Comparison of ENCODE assay signal across 29 cellular contexts in the genomic region with DNA sequence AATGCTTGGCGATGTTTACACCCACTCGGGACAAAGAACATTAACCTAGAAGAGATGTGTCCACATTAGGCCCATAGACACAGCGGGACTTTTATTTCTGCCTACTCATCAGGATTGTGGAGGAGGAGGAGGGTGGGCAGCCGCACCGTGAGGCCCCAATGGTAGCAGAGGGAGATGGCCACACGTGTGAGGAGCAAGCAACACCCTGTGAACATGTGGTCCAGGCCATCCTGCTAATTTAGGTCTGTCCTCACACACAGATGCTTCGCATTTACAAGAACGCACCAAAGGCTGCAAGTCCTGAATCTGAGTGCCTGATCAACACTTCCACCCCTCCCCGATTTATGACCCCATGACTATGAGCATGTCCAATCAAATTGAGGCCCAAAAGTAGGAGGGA.
"Had no signal": no experiment of that assay in that cellular context is flagged by ENCODE, and none has a peak within 500 bp of the region (broad histone marks: within the 10 kb centered on the region; RNA-seq: fewer than 3 reads in every experiment).

No MANE protein-coding gene starts in this region.

- H3K36me3 ChIP-seq: stomach, suprapubic skin, thoracic aorta, thyroid gland, tibial artery, tibial nerve, transverse colon, upper lobe of left lung, upper lobe of right lung, uterus, vagina had no signal

- H3K4me1 ChIP-seq: stomach, testis, tibial artery, tibial nerve, transverse colon, upper lobe of left lung, upper lobe of right lung, uterus, vagina had no signal

- ATAC-seq: stimulated activated effector memory CD8-positive, alpha-beta T cell treated with anti-CD3 and anti-CD28 coated beads, Interleukin-12 subunit alpha, Interleukin-12 subunit beta, amount 100 ng/mL, for 72 hours; stimulated activated memory B cell treated with anti-CD40 and anti-IgM and Interleukin-4, amounts not matched to agents 10 μg/mL and 1 μg/mL and 100 μg/mL, for 72 hours; stimulated activated naive B cell treated with anti-CD40 and anti-IgM and Interleukin-4, amounts not matched to agents 10 μg/mL and 1 μg/mL and 100 μg/mL, for 72 hours; stimulated activated naive CD8-positive, alpha-beta T cell treated with anti-CD3 and anti-CD28 coated beads, Interleukin-15, amount 100 ng/mL, for 72 hours; stimulated activated naive CD8-positive, alpha-beta T cell treated with anti-CD3 and anti-CD28 coated beads, Interleukin-15, Interleukin-2, amounts not matched to agents 100 U/mL and 50 U/mL, for 24 hours; upper lobe of right lung had no signal

- DNase-seq: stimulated activated CD4-positive, alpha-beta T cell treated with anti-CD3 and anti-CD28 coated beads, Interleukin-2, amount 100 ng/mL, for 48 hours; stimulated activated CD4-positive, alpha-beta T cell treated with anti-CD3 and anti-CD28 coated beads, Interleukin-4, amount 100 ng/mL, for 1 hour; stimulated activated CD4-positive, alpha-beta T cell treated with anti-CD3 and anti-CD28 coated beads, Interleukin-4, amount 100 ng/mL, for 24 hours; stimulated activated CD4-positive, alpha-beta T cell treated with anti-CD3 and anti-CD28 coated beads, Interleukin-4, amount 100 ng/mL, for 4 hours; stimulated activated CD8-positive, alpha-beta memory T cell treated with anti-CD3 and anti-CD28 coated beads, Interleukin-4, amount 100 ng/mL, for 48 hours; stimulated activated naive B cell treated with anti-CD40 and anti-IgM and Interleukin-4, amounts not matched to agents 10 μg/mL and 1 μg/mL and 100 μg/mL, for 72 hours; stimulated activated naive CD4-positive, alpha-beta T cell; stimulated activated naive CD4-positive, alpha-beta T cell treated with Interleukin-2 at 50 U/mL for 16 hours; stimulated activated naive CD8-positive, alpha-beta T cell treated with anti-CD3 and anti-CD28 coated beads, Interleukin-15, amount 100 ng/mL, for 72 hours; stimulated activated naive CD8-positive, alpha-beta T cell treated with anti-CD3 and anti-CD28 coated beads, Interleukin-15, Interleukin-2, amounts not matched to agents 100 U/mL and 50 U/mL, for 24 hours; stomach; substantia nigra; testis; thyroid gland; tibial artery; transverse colon; trophoblast cell; upper lobe of right lung; uterus had no signal

- H3K27ac ChIP-seq: stomach, suprapubic skin, testis, thoracic aorta, thyroid gland, tibial artery, tibial nerve, transverse colon, upper lobe of left lung, upper lobe of right lung, uterus, vagina had no signal

- H3K9me3 Mint-ChIP-seq: type B pancreatic cell had no signal

- H3K9me3 ChIP-seq: suprapubic skin, testis, thoracic aorta, thyroid gland, tibial artery, tibial nerve, upper lobe of left lung, upper lobe of right lung, uterus, vagina had no signal

- H3K4me3 Mint-ChIP-seq: stimulated activated effector memory CD8-positive, alpha-beta T cell treated with anti-CD3 and anti-CD28 coated beads, Interleukin-12 subunit alpha, Interleukin-12 subunit beta, amount 100 ng/mL, for 72 hours; stimulated activated memory B cell treated with anti-CD40 and anti-IgM and Interleukin-4, amounts not matched to agents 10 μg/mL and 1 μg/mL and 100 μg/mL, for 72 hours; stimulated activated naive B cell treated with anti-CD40 and anti-IgM and Interleukin-4, amounts not matched to agents 10 μg/mL and 1 μg/mL and 100 μg/mL, for 72 hours; stimulated activated naive CD8-positive, alpha-beta T cell treated with anti-CD3 and anti-CD28 coated beads, Interleukin-15, amount 100 ng/mL, for 72 hours; stimulated activated naive CD8-positive, alpha-beta T cell treated with anti-CD3 and anti-CD28 coated beads, Interleukin-15, Interleukin-2, amounts not matched to agents 100 ng/mL and 50 ng/mL, for 24 hours; type B pancreatic cell had no signal

- H3K27me3 ChIP-seq: stomach, suprapubic skin, testis, thyroid gland, tibial artery, tibial nerve, transverse colon, upper lobe of left lung, upper lobe of right lung, uterus, vagina had no signal

- H3K4me1 Mint-ChIP-seq: stimulated activated effector memory CD8-positive, alpha-beta T cell treated with anti-CD3 and anti-CD28 coated beads, Interleukin-12 subunit alpha, Interleukin-12 subunit beta, amount 100 ng/mL, for 72 hours; stimulated activated memory B cell treated with anti-CD40 and anti-IgM and Interleukin-4, amounts not matched to agents 10 μg/mL and 1 μg/mL and 100 μg/mL, for 72 hours; stimulated activated naive B cell treated with anti-CD40 and anti-IgM and Interleukin-4, amounts not matched to agents 10 μg/mL and 1 μg/mL and 100 μg/mL, for 72 hours; stimulated activated naive CD8-positive, alpha-beta T cell treated with anti-CD3 and anti-CD28 coated beads, Interleukin-15, amount 100 ng/mL, for 72 hours had no signal

- H3K27ac Mint-ChIP-seq: stimulated activated effector memory CD8-positive, alpha-beta T cell treated with anti-CD3 and anti-CD28 coated beads, Interleukin-12 subunit alpha, Interleukin-12 subunit beta, amount 100 ng/mL, for 72 hours; stimulated activated memory B cell treated with anti-CD40 and anti-IgM and Interleukin-4, amounts not matched to agents 10 μg/mL and 1 μg/mL and 100 μg/mL, for 72 hours; stimulated activated naive B cell treated with anti-CD40 and anti-IgM and Interleukin-4, amounts not matched to agents 10 μg/mL and 1 μg/mL and 100 μg/mL, for 72 hours; stimulated activated naive CD8-positive, alpha-beta T cell treated with anti-CD3 and anti-CD28 coated beads, Interleukin-15, amount 100 ng/mL, for 72 hours; stimulated activated naive CD8-positive, alpha-beta T cell treated with anti-CD3 and anti-CD28 coated beads, Interleukin-15, Interleukin-2, amounts not matched to agents 100 ng/mL and 50 ng/mL, for 24 hours; type B pancreatic cell had no signal

- FAIRE-seq: urothelium cell line had no signal

- H3K27me3 Mint-ChIP-seq: stimulated activated memory B cell treated with anti-CD40 and anti-IgM and Interleukin-4, amounts not matched to agents 10 μg/mL and 1 μg/mL and 100 μg/mL, for 72 hours; stimulated activated naive B cell treated with anti-CD40 and anti-IgM and Interleukin-4, amounts not matched to agents 10 μg/mL and 1 μg/mL and 100 μg/mL, for 72 hours; stimulated activated naive CD8-positive, alpha-beta T cell treated with anti-CD3 and anti-CD28 coated beads, Interleukin-15, amount 100 ng/mL, for 72 hours; stimulated activated naive CD8-positive, alpha-beta T cell treated with anti-CD3 and anti-CD28 coated beads, Interleukin-15, Interleukin-2, amounts not matched to agents 100 ng/mL and 50 ng/mL, for 24 hours had no signal

- H3K4me3 ChIP-seq: stomach, suprapubic skin, testis, thoracic aorta, thyroid gland, tibial artery, tibial nerve, transverse colon, upper lobe of left lung, upper lobe of right lung, uterus, vagina had no signal

- H3K36me3 Mint-ChIP-seq: stimulated activated effector memory CD8-positive, alpha-beta T cell treated with anti-CD3 and anti-CD28 coated beads, Interleukin-12 subunit alpha, Interleukin-12 subunit beta, amount 100 ng/mL, for 72 hours; stimulated activated memory B cell treated with anti-CD40 and anti-IgM and Interleukin-4, amounts not matched to agents 10 μg/mL and 1 μg/mL and 100 μg/mL, for 72 hours; stimulated activated naive B cell treated with anti-CD40 and anti-IgM and Interleukin-4, amounts not matched to agents 10 μg/mL and 1 μg/mL and 100 μg/mL, for 72 hours; type B pancreatic cell had no signal
